8 cellular contexts compared by ENCODE assay signal in the genomic region with DNA sequence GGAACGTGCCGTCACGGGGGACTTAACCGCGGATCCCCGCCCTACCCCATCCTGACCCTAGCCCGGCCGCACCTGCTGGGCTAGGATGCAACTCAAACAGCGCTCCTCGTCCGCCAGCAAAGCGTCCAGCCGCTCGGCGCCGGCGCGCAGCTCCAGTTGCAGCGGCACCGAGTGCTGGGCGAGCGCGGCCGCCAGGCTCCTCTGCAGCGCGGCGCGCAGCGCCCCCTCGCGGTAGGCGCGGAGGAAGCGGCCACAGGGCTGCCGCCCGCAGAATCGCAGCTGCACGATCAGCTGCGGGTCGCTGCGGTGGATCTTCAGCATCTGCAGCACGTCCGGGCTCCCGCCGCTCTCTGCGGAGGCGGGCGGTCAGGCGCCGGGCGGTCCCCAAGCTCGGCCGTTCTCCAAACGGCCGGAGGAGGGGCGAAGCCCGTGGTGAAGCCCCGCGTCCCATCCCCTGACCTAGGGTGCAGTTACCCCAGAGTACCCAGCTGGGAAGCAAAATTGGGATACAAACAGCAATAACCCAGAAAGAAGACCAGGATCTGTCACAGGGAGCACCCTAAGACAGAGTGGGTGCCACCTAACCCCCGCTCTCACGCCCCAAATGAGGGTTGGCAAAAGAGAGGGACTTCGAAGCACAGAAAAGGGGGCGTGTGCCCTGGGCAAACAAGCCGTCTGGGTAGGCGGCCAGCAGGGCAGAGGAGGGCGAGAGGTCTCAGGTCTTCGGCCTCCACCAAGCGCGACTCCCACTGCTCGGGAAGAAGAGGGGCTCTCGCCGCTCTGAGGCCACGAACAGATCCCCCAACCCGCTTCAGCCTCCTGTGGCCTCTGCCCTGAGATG. TPM values are rescaled to one million over a fixed set of nuclear protein-coding genes. Genes with fewer than 3 reads are reported as not detected.
DNase-seq lines count a peak whose midpoint lies in the region; ATAC-seq and TF ChIP-seq lines count a peak whose summit lies in the region.

No MANE protein-coding gene starts in this region.

- H3K4me2 ChIP-seq in OCI-LY1 (ENCODE audit: low read length): no peak overlapping the region; the same call in 1 of the 2 replicates

- H3K9ac ChIP-seq in OCI-LY1 (ENCODE audit: low read length): no peak overlapping the region

- no peak overlapping the region for H2AFZ ChIP-seq in OCI-LY1 (ENCODE audit: low read length)

- no peaks in the 10 kb centered on the region for H3F3A ChIP-seq in OCI-LY1 (ENCODE audit: insufficient read depth, low read length)

- TF ChIP-seq CTCF in OCI-LY1 (IDR thresholded peaks at IDR 0.05; ENCODE audit: low read length) (peak; percentile 83), epithelial cell of proximal tubule (conservative IDR thresholded peaks at IDR 0.05; ENCODE audit: low read depth, low read length) (peak; percentile 81)

- H3K9me2 ChIP-seq in OCI-LY1 (ENCODE audit: low read depth, low read length): no peaks in the 10 kb centered on the region

- H4K20me1 ChIP-seq in OCI-LY1 (ENCODE audit: insufficient read depth, low read length): no peaks in the 10 kb centered on the region

- no peaks in the 10 kb centered on the region for H3K9me3 ChIP-seq in OCI-LY1 (ENCODE audit: low read length)

- H3K36me3 ChIP-seq in OCI-LY1 (ENCODE audit: insufficient read depth, low read length): no peaks in the 10 kb centered on the region

- H3K27ac ChIP-seq in OCI-LY1 (ENCODE audit: low read depth, low read length, poor library complexity, severe bottlenecking): no peak overlapping the region

- ATAC-seq in HG02885 (IDR thresholded peaks at IDR 0.05; ENCODE audit: poor library complexity, unreplicated experiment): peak; percentile 30
- no peak for ATAC-seq in GM19467 (IDR thresholded peaks at IDR 0.05; ENCODE audit: unreplicated experiment)

- DNase-seq in CD1c-positive myeloid dendritic cell (ENCODE audit: extremely low spot score): peak; percentile 87
- DNase-seq in activated T-cell treated with anti-CD3 and anti-CD28 coated beads for 24 hours (ENCODE audit: low read depth): peak; percentile 66
- DNase-seq in epithelial cell of proximal tubule (ENCODE audit: low read depth): no peak
- peak; percentile 78 for DNase-seq in myocyte (ENCODE audit: low read depth)
- peak; percentile 43 to 67 for DNase-seq in stimulated activated CD8-positive, alpha-beta memory T cell treated with anti-CD3 and anti-CD28 coated beads, Interleukin-7, amount 100 ng/mL, for 4 hours (ENCODE audit: low read depth in 2 of 2)

- H3K27me3 ChIP-seq in OCI-LY1 (ENCODE audit: insufficient read depth, low read length): no peaks in the 10 kb centered on the region

- H3K4me1 ChIP-seq in OCI-LY1 (ENCODE audit: insufficient read depth, low read length, severe bottlenecking): peaks cover 20% of the 10 kb centered on the region

- no peak overlapping the region for H3K4me3 ChIP-seq in OCI-LY1 (ENCODE audit: low read depth, low read length, poor library complexity, severe bottlenecking)
- peak overlapping the region; percentile 30 for H3K4me3 ChIP-seq in epithelial cell of proximal tubule (ENCODE audit: low read depth, low read length)

- H3K79me2 ChIP-seq in OCI-LY1 (ENCODE audit: insufficient read depth, low read length): no peaks in the 10 kb centered on the region

RNA-seq across cellular contexts. Expression of gene TRADD, which starts 4.2 kb away (rescaled TPM):
- 17.6 and 30.6 TPM in 2 replicates for total RNA-seq in epithelial cell of proximal tubule
- 19.1 and 21.0 TPM in 2 replicates for total RNA-seq in myocyte
- 25.3 TPM for polyA plus RNA-seq in myocyte (2012)

RNA-seq across cellular contexts. Expression of gene FBXL8, which starts 4.2 kb away (rescaled TPM):
- total RNA-seq in epithelial cell of proximal tubule: 4.9 and 12.3 TPM in 2 replicates
- total RNA-seq in myocyte: 39.3 and 46.4 TPM in 2 replicates
- polyA plus RNA-seq in myocyte (2012): 13.8 TPM

RNA-seq across cellular contexts. Expression of gene B3GNT9, which starts 4.7 kb away (rescaled TPM):
- total RNA-seq in epithelial cell of proximal tubule (1.0 and 2.0 TPM in 2 replicates), myocyte (56.1 and 57.4 TPM in 2 replicates)
- 52.4 TPM for polyA plus RNA-seq in myocyte (2012)

RNA-seq across cellular contexts. Expression of gene HSF4, which starts 9.0 kb away (rescaled TPM):
- 0.14 and 0.63 TPM in 2 replicates for total RNA-seq in epithelial cell of proximal tubule
- total RNA-seq in myocyte: 20.9 and 29.3 TPM in 2 replicates
- polyA plus RNA-seq in myocyte (2012): 25.7 TPM

RNA-seq across cellular contexts. Expression of gene NOL3, which starts 14.8 kb away (rescaled TPM):
- total RNA-seq in epithelial cell of proximal tubule (12.5 and 39.4 TPM in 2 replicates), myocyte (70.9 and 86.5 TPM in 2 replicates)
- 60.2 TPM for polyA plus RNA-seq in myocyte (2012)

Comparison
In these comparisons a context has a peak if more than half of its experiments do, and no peak if none do; other contexts are left out.
1. RNA of gene B3GNT9, which starts 4.7 kb away (total RNA-seq): 56.1 to 57.4 TPM in myocyte; 1.0 to 2.0 TPM in epithelial cell of proximal tubule; every median in the first group is over 10 times any median in the second.